11 cellular contexts compared by ENCODE assay signal in the genomic region with DNA sequence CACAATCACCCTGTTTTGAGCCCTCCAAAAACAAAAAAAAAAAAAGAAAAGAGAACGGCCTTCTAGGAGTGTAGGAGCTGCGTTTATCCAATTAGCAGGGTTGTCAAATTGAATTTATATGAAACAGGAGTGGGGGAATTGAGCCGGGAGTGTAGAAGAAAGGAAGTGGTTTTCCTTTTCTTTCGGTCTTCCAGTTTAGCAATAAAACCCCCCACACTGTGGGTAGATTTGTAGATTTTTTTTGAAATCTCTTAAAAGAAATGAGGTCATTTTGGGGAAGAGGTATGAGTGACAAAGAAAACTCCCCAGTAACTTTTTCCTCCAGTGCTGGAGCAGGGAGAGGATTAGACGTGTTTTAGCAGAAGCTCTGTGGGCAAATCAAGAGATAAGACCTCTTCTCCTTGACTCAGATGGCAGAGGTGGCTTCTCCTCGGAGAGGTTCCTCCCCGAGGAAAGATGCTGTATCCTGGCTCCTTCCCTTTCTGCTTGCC. TPM values are rescaled to one million over a fixed set of nuclear protein-coding genes. Genes with fewer than 3 reads are reported as not detected.
DNase-seq lines count a peak whose midpoint lies in the region; ATAC-seq, FAIRE-seq and TF ChIP-seq lines count a peak whose summit lies in the region.
"Had no signal": no experiment of that assay in that cellular context is flagged by ENCODE, and none has a peak within 500 bp of the region (broad histone marks: within the 10 kb centered on the region; RNA-seq: fewer than 3 reads in every experiment).

No MANE protein-coding gene starts in this region.

- H3K27ac Mint-ChIP-seq in activated T-cell treated with anti-CD3 and anti-CD28 coated beads, Interleukin-2, amount 50 U/mL, for 24 hours: peak overlapping the region; percentile 16

- no peak for FAIRE-seq in D721Med (lab: Jason Lieb, UNC)

- DNase-seq in activated T-cell treated with anti-CD3 and anti-CD28 coated beads, Interleukin-2, amount 50 U/mL, for 24 hours: no peak
- no peak for DNase-seq in activated T-cell treated with anti-CD3 and anti-CD28 coated beads, Interleukin-2, amount 50 U/mL, for 48 hours
- peak; percentile 8 for DNase-seq in SKM-1 treated with dmso at 0.1 percent for 144 hours (lab: John Stamatoyannopoulos, UW; ENCODE audit: unreplicated experiment)
- DNase-seq in testis: no peak
- no peak for DNase-seq in effector CD8-positive, alpha-beta T cell (lab: John Stamatoyannopoulos, UW)
- no peak for DNase-seq in D721Med (ENCODE audit: insufficient read length, low spot score)
- DNase-seq: activated CD8-positive, alpha-beta memory T cell treated with anti-CD3 and anti-CD28 coated beads for 24 hours; NCI-H1048 had no signal

- H3K4me3 ChIP-seq in iPS-18a (ENCODE audit: low read length) (peak overlapping the region; percentile 0), testis (no peak overlapping the region)

- peaks cover 40% of the 10 kb centered on the region for H3K4me1 ChIP-seq in iPS-18a (ENCODE audit: control insufficient read depth, low read depth, low read length)
- peaks cover 22% of the 10 kb centered on the region for H3K4me1 ChIP-seq in testis

- H3K9me3 ChIP-seq in iPS-18a (ENCODE audit: control insufficient read depth, low read depth, low read length) (no peaks in the 10 kb centered on the region), testis (no peaks in the 10 kb centered on the region)

- peaks cover 20% of the 10 kb centered on the region for H3K27me3 Mint-ChIP-seq in activated T-cell treated with anti-CD3 and anti-CD28 coated beads, Interleukin-2, amount 50 U/mL, for 24 hours

- peak overlapping the region; percentile 3 for H3K9ac ChIP-seq in iPS-18a (ENCODE audit: low read length)

- no peak for ATAC-seq in HG03045 (IDR thresholded peaks at IDR 0.05; ENCODE audit: unreplicated experiment)

- H3K9me3 Mint-ChIP-seq in activated T-cell treated with anti-CD3 and anti-CD28 coated beads, Interleukin-2, amount 50 U/mL, for 24 hours: no peaks in the 10 kb centered on the region

- intact Hi-C loops in testis (cut with DNase I; ENCODE audit: low total_unique reads): no loop called here

- TF ChIP-seq CTCF in testis (IDR thresholded peaks at IDR 0.05) (no peak), D721Med (IDR thresholded peaks at IDR 0.05; ENCODE audit: insufficient read depth, missing control alignments) (no peak)

- no peak overlapping the region for H3K27ac ChIP-seq in iPS-18a (ENCODE audit: low read length)
- H3K27ac ChIP-seq in testis: peak overlapping the region; percentile 15 to 37

- H3K36me3 ChIP-seq in iPS-18a (ENCODE audit: control insufficient read depth, low read depth, low read length) (no peaks in the 10 kb centered on the region), testis (ENCODE audit: low read depth, missing control alignments) (no peaks in the 10 kb centered on the region)

- H3K27me3 ChIP-seq in iPS-18a (ENCODE audit: control insufficient read depth, insufficient read depth, low read length) (no peaks in the 10 kb centered on the region), testis (no peaks in the 10 kb centered on the region)

- H3K4me1 Mint-ChIP-seq in activated T-cell treated with anti-CD3 and anti-CD28 coated beads, Interleukin-2, amount 50 U/mL, for 24 hours (ENCODE audit: low read depth): peaks cover 11% of the 10 kb centered on the region

- H3K36me3 Mint-ChIP-seq in activated T-cell treated with anti-CD3 and anti-CD28 coated beads, Interleukin-2, amount 50 U/mL, for 24 hours (ENCODE audit: low read depth): no peaks in the 10 kb centered on the region

- no peak for TF ChIP-seq POLR2A in testis (IDR thresholded peaks at IDR 0.05)

- WGBS in testis, 2 donors: 38 to 46% methylated on average over 7 of the region's 7 CpGs

- H3K4me3 Mint-ChIP-seq in activated T-cell treated with anti-CD3 and anti-CD28 coated beads, Interleukin-2, amount 50 U/mL, for 24 hours: no peak overlapping the region

RNA-seq across cellular contexts. Expression of a gene that starts 30.8 kb away (rescaled TPM):
- total RNA-seq in testis: 10 to 100 TPM; 24.5 to 33.6 TPM
- polyA plus RNA-seq in testis (ENCODE audit: insufficient read depth, low read depth, low replicate concordance): 28.4 TPM
- total RNA-seq: lung microvascular endothelial cell had no signal
